17 cellular contexts compared by ENCODE assay signal in the genomic region with DNA sequence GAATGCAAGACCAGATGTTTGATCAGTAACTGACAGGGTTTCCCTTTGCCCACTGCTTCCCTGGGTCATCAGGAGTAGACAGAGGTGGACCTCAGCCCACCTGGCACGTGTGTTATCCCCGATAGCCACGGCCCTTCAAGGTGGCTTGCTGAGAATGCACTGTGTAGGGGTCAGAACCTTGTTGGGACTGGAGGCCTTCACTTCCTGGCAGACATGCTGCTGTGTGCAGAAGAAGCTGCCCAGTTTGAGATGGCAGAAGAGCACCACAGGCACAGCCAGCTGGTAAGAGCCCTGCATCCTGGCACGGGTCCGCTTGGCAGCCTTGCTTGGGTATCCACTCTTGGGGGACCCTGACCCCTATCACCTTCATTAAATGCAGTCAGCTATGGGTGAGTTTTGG.
A peak's percentile ranks its signal among the peaks of the same experiment; 100 is the strongest.
DNase-seq lines count a peak whose midpoint lies in the region; ATAC-seq lines count a peak whose summit lies in the region.
"Had no signal": no experiment of that assay in that cellular context is flagged by ENCODE, and none has a peak within 500 bp of the region (broad histone marks: within the 10 kb centered on the region; RNA-seq: fewer than 3 reads in every experiment).

No MANE protein-coding gene starts in this region.

- ATAC-seq in HG03095 (IDR thresholded peaks at IDR 0.05; ENCODE audit: unreplicated experiment) (no peak), HG02759 (IDR thresholded peaks at IDR 0.05; ENCODE audit: unreplicated experiment) (no peak)
- ATAC-seq: Right ventricle myocardium inferior had no signal

- intact Hi-C loops in posterior vena cava (cut with DNase I) = no loop called here

- DNase-seq in NCI-H82 (lab: John Stamatoyannopoulos, UW) (peak; percentile 75), NCI-H82 treated with DMSO at 0.1 percent for 48 hours (lab: John Stamatoyannopoulos, UW; ENCODE audit: unreplicated experiment) (no peak), D341Med (ENCODE audit: low spot score) (peak; percentile 54), cerebellar cortex (ENCODE audit: low spot score) (peak; percentile 63), posterior vena cava (ENCODE audit: low spot score) (peak; percentile 40)
- no peak for DNase-seq in stimulated activated CD4-positive, alpha-beta T cell treated with anti-CD3 and anti-CD28 coated beads, Interleukin-1b, Interleukin-23, amount 100 ng/mL, for 48 hours
- DNase-seq: AML-193, DMS79, IMR-90, NCI-H1092 treated with DMSO at 0.1 percent for 48 hours, NCI-H1436 treated with DMSO at 0.1 percent for 48 hours, NCI-H1930, NCI-H2227 treated with DMSO at 0.1 percent for 48 hours, NCI-H510A had no signal

Comparison
In these comparisons a context has a peak if more than half of its experiments do, and no peak if none do; other contexts are left out.
1. DNase-seq: peak in NCI-H82 (single experiment), D341Med (single experiment), cerebellar cortex (single experiment) and posterior vena cava (single experiment); none in NCI-H82 treated with DMSO at 0.1 percent for 48 hours (single experiment) and stimulated activated CD4-positive, alpha-beta T cell treated with anti-CD3 and anti-CD28 coated beads, Interleukin-1b, Interleukin-23, amount 100 ng/mL, for 48 hours (single experiment).